Comparison of ENCODE assay signal across 23 cellular contexts in the genomic region with DNA sequence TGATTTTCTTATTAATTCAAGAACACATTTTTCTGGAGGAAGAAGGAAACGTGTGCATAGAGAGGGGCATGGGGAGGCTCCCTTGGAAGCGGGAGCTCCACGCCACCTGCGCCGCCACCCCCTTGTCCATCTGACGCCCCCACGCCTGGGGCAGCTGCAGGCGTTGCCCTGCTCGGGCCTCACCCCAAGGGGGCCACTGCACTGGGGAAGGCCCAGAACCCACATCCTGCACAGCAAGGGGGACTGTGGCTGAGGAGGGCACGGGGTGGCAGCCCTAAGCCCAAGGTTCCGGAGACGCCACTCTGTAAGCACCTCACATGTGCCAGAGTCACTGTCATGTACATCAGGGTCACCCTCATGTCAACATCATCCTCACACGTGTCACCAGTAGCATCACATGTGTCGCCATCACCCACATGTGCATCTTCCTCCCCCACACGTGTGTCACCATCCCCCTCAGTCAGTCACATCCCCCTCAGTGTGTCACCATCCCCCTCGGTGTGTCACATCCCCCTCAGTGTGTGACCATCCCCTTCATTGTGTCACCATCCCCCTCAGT.
"Had no signal": no experiment of that assay in that cellular context is flagged by ENCODE, and none has a peak within 500 bp of the region (broad histone marks: within the 10 kb centered on the region; RNA-seq: fewer than 3 reads in every experiment).

No MANE protein-coding gene starts in this region.

- H3K4me1 Mint-ChIP-seq: activated CD8-positive, alpha-beta memory T cell treated with anti-CD3 and anti-CD28 coated beads, Interleukin-2, amount 10 ng/mL, durations not matched to agents 7 days and 5 days; activated naive CD8-positive, alpha-beta T cell treated with anti-CD3 and anti-CD28 coated beads, Interleukin-2, amount 50 U/mL, for 24 hours; T-helper 17 cell; WTC11 had no signal

- DNase-seq: activated CD4-positive, CD25-positive, alpha-beta regulatory T cell treated with anti-CD3 and anti-CD28 coated beads, Interleukin-2, amount 50 U/mL, for 72 hours; activated CD8-positive, alpha-beta memory T cell treated with anti-CD3 and anti-CD28 coated beads, Interleukin-2, amount 10 ng/mL, durations not matched to agents 7 days and 5 days; activated gamma-delta T cell; activated naive CD8-positive, alpha-beta T cell treated with anti-CD3 and anti-CD28 coated beads, Interleukin-2, amount 50 U/mL, for 24 hours; activated T-cell treated with anti-CD3 and anti-CD28 coated beads, Interleukin-2, amount 50 U/mL, for 24 hours; amniotic stem cell; body of pancreas; KBM-7; NCI-H1092; NCI-H1417; NCI-H1930; NCI-H2171; NCI-H2227 treated with DMSO at 0.1 percent for 48 hours; NCI-H446 treated with DMSO at 0.1 percent for 48 hours; NCI-H526; NCI-H774; SIG-M5; T-helper 17 cell; T-helper 9 cell had no signal

- H3K27ac Mint-ChIP-seq: activated CD8-positive, alpha-beta memory T cell treated with anti-CD3 and anti-CD28 coated beads, Interleukin-2, amount 10 ng/mL, durations not matched to agents 7 days and 5 days; activated naive CD4-positive, alpha-beta T cell treated with anti-CD3 and anti-CD28 coated beads for 36 hours; activated naive CD8-positive, alpha-beta T cell treated with anti-CD3 and anti-CD28 coated beads, Interleukin-2, amount 50 U/mL, for 24 hours; activated T-cell treated with anti-CD3 and anti-CD28 coated beads, Interleukin-2, amount 50 U/mL, for 24 hours; activated T-helper 1 cell treated with anti-CD3 and anti-CD28 coated beads, Interleukin-12 subunit alpha, Interleukin-12 subunit beta, Interleukin-2, Interleukin-4 antibody, amounts not matched to agents 30 ng/mL and 10 ng/mL and 1 ng/mL, durations not matched to agents 14 hours and 24 hours and 36 hours; T-helper 17 cell; WTC11 had no signal

- ATAC-seq: activated CD8-positive, alpha-beta memory T cell treated with anti-CD3 and anti-CD28 coated beads, Interleukin-2, amount 10 ng/mL, durations not matched to agents 7 days and 5 days; activated naive CD8-positive, alpha-beta T cell treated with anti-CD3 and anti-CD28 coated beads, Interleukin-2, amount 50 U/mL, for 24 hours; body of pancreas; T-helper 17 cell; WTC11 had no signal

- H3K36me3 Mint-ChIP-seq: activated CD8-positive, alpha-beta memory T cell treated with anti-CD3 and anti-CD28 coated beads, Interleukin-2, amount 10 ng/mL, durations not matched to agents 7 days and 5 days had no signal

- H3K27me3 Mint-ChIP-seq: activated CD8-positive, alpha-beta memory T cell treated with anti-CD3 and anti-CD28 coated beads, Interleukin-2, amount 10 ng/mL, durations not matched to agents 7 days and 5 days; activated naive CD8-positive, alpha-beta T cell treated with anti-CD3 and anti-CD28 coated beads, Interleukin-2, amount 50 U/mL, for 24 hours; activated T-cell treated with anti-CD3 and anti-CD28 coated beads, Interleukin-2, amount 50 U/mL, for 24 hours; T-helper 17 cell had no signal

- H3K4me3 Mint-ChIP-seq: activated CD8-positive, alpha-beta memory T cell treated with anti-CD3 and anti-CD28 coated beads, Interleukin-2, amount 10 ng/mL, durations not matched to agents 7 days and 5 days; activated naive CD4-positive, alpha-beta T cell treated with anti-CD3 and anti-CD28 coated beads for 36 hours; activated naive CD8-positive, alpha-beta T cell treated with anti-CD3 and anti-CD28 coated beads, Interleukin-2, amount 50 U/mL, for 24 hours; activated T-cell treated with anti-CD3 and anti-CD28 coated beads, Interleukin-2, amount 50 U/mL, for 24 hours; activated T-helper 1 cell treated with anti-CD3 and anti-CD28 coated beads, Interleukin-12 subunit alpha, Interleukin-12 subunit beta, Interleukin-2, Interleukin-4 antibody, amounts not matched to agents 30 ng/mL and 10 ng/mL and 1 ng/mL, durations not matched to agents 14 hours and 24 hours and 36 hours; central memory CD8-positive, alpha-beta T cell; T-helper 17 cell; WTC11 had no signal
